Comparison of ENCODE assay signal across 8 cellular contexts in the genomic region with DNA sequence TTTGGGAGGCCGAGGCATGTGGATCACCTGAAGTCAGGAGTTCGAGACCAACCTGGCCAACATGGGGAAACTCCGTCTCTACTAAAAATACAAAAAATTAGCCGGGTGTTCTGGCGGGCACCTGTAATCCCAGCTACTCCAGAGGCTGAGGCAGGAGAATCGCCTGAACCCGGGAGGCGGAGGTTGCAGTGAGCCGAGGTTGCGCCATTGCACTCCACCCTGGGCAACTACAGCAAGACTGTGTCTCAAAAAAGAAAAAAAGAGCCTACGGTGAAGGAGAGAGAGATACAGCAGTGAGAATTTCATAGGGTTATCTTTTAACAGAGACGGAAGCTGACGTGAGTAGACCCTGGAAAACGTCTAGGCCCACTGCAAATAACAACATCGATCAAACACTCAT. TPM values are rescaled to one million over a fixed set of nuclear protein-coding genes. Genes with fewer than 3 reads are reported as not detected.
DNase-seq lines count a peak whose midpoint lies in the region; ATAC-seq, FAIRE-seq and TF ChIP-seq lines count a peak whose summit lies in the region.
"Not testable (repeated sequence)": the region's sequence is repeated elsewhere in the genome, so short reads cannot be mapped to it uniquely, and the experiment has no call there.

No MANE protein-coding gene starts in this region.

- H3K4me3 Mint-ChIP-seq in Caco-2 (ENCODE audit: unreplicated experiment) = peak overlapping the region; percentile 92
- H3K4me3 Mint-ChIP-seq in IgD-negative memory B cell = peak overlapping the region; percentile 85 to 99 (median 95)
- peak overlapping the region; percentile 90 for H3K4me3 Mint-ChIP-seq in activated naive CD4-positive, alpha-beta T cell treated with anti-CD3 and anti-CD28 coated beads for 36 hours
- H3K4me3 Mint-ChIP-seq in neural progenitor cell = peak overlapping the region; percentile 99

- H2AK5ac ChIP-seq in H1 (ENCODE audit: low read depth, low read length) = not testable (repeated sequence)

- not testable (repeated sequence) for H3K9me3 ChIP-seq in Caco-2; SK-N-MC (ENCODE audit: low read depth, low read length); H1 (ENCODE audit: insufficient read depth in 2 of 2, low read depth in 1 of 2, low read length in 1 of 2); iPS-20b (ENCODE audit: insufficient read depth, low read depth, low read length); neural progenitor cell (ENCODE audit: low read depth); upper lobe of right lung

- not testable (repeated sequence) for TF ChIP-seq RAD21 in H1 (IDR thresholded peaks at IDR 0.05 in 1 of 2, conservative IDR thresholded peaks at IDR 0.05 in 1 of 2; ENCODE audit: low read depth in 2 of 2, low read length in 2 of 2)

- H2BK15ac ChIP-seq in H1 (ENCODE audit: low read length) = not testable (repeated sequence)

- CTCF ChIA-PET in Caco-2 (lab: Charles Lee); activated naive CD4-positive, alpha-beta T cell treated with anti-CD3 and anti-CD28 coated beads for 36 hours (lab: Charles Lee); H1 (lab: Charles Lee; ENCODE audit: partially characterized antibody): not testable (repeated sequence)

- H3K79me1 ChIP-seq in H1 (ENCODE audit: low read depth, low read length) = not testable (repeated sequence)

- H3K4me2 ChIP-seq in H1 (ENCODE audit: insufficient read depth in 1 of 2, low read depth in 2 of 2, low read length in 2 of 2) = peak overlapping the region; percentile 76 to 77
- peak overlapping the region; percentile 88 for H3K4me2 ChIP-seq in neural progenitor cell

- DNase-seq in Caco-2; SK-N-MC (ENCODE audit: low read depth, low spot score); activated naive CD4-positive, alpha-beta T cell treated with anti-CD3 and anti-CD28 coated beads for 36 hours; H1 (ENCODE audit: low read depth in 1 of 2, low spot score in 2 of 2); neural progenitor cell (ENCODE audit: low spot score); upper lobe of right lung: not testable (repeated sequence)

- H3K27ac Mint-ChIP-seq in Caco-2 (ENCODE audit: unreplicated experiment) = peak overlapping the region; percentile 93
- not testable (repeated sequence) for H3K27ac Mint-ChIP-seq in IgD-negative memory B cell; activated naive CD4-positive, alpha-beta T cell treated with anti-CD3 and anti-CD28 coated beads for 36 hours; neural progenitor cell

- ATAC-seq in upper lobe of right lung = not testable (repeated sequence)

- peak overlapping the region; percentile 100 for H3K4me3 ChIP-seq in Caco-2 (ENCODE audit: low read depth, low read length)
- H3K4me3 ChIP-seq in SK-N-MC = peak overlapping the region; percentile 80
- H3K4me3 ChIP-seq in H1 (ENCODE audit: extremely low read depth in 1 of 4, insufficient read depth in 2 of 4, low read depth in 3 of 4, low read length in 4 of 4) = peak overlapping the region in 2 of 4 experiments; percentile 84 to 97; a peak in 5 of 8 replicates
- peak overlapping the region; percentile 89 for H3K4me3 ChIP-seq in iPS-20b (ENCODE audit: low read length)
- peak overlapping the region; percentile 67 for H3K4me3 ChIP-seq in neural progenitor cell
- peak overlapping the region; percentile 97 for H3K4me3 ChIP-seq in upper lobe of right lung

- not testable (repeated sequence) for H3K27ac ChIP-seq in SK-N-MC; H1 (ENCODE audit: low read depth, low read length); iPS-20b (ENCODE audit: low read length); neural progenitor cell; upper lobe of right lung

- H3K14ac ChIP-seq in H1 (ENCODE audit: insufficient read length) = not testable (repeated sequence)

- not testable (repeated sequence) for H3K36me3 ChIP-seq in Caco-2 (ENCODE audit: control insufficient read depth, insufficient read depth, low read length); H1 (ENCODE audit: control insufficient read depth in 2 of 4, insufficient read depth in 4 of 4, low read length in 3 of 4); neural progenitor cell; upper lobe of right lung
- peaks cover 58% of the 10 kb centered on the region for H3K36me3 ChIP-seq in SK-N-MC (ENCODE audit: insufficient read depth, low read length)
- H3K36me3 ChIP-seq in iPS-20b (ENCODE audit: insufficient read depth, low read depth, low read length) = peaks cover 36% of the 10 kb centered on the region

- H2BK12ac ChIP-seq in H1 (ENCODE audit: low read depth, low read length) = not testable (repeated sequence)

- not testable (repeated sequence) for H3K27me3 Mint-ChIP-seq in Caco-2 (ENCODE audit: insufficient read depth, unreplicated experiment); IgD-negative memory B cell; activated naive CD4-positive, alpha-beta T cell treated with anti-CD3 and anti-CD28 coated beads for 36 hours (ENCODE audit: low read depth); neural progenitor cell (ENCODE audit: insufficient read depth, low read depth)

- H3K9me3 Mint-ChIP-seq in Caco-2 (ENCODE audit: unreplicated experiment); IgD-negative memory B cell; activated naive CD4-positive, alpha-beta T cell treated with anti-CD3 and anti-CD28 coated beads for 36 hours: not testable (repeated sequence)
- peaks cover 30% of the 10 kb centered on the region for H3K9me3 Mint-ChIP-seq in neural progenitor cell

- BruUV-seq in Caco-2 (replicated peaks; lab: Mats Ljungman, UMichigan) = not testable (repeated sequence)

- H2BK120ac ChIP-seq in H1 (replicated peaks; ENCODE audit: low read depth, low read length) = not testable (repeated sequence)

- not testable (repeated sequence) for H3K18ac ChIP-seq in H1 (ENCODE audit: extremely low read depth, low read length)

- H3K56ac ChIP-seq in H1 (replicated peaks; ENCODE audit: insufficient read length, low read depth, low read length) = not testable (repeated sequence)

- TF ChIP-seq CTCF in Caco-2 (IDR thresholded peaks at IDR 0.05; ENCODE audit: insufficient read depth in 1 of 2, low read depth in 1 of 2, low read length in 1 of 2, severe bottlenecking in 1 of 2, unreplicated experiment in 1 of 2); H1 (IDR thresholded peaks at IDR 0.05; ENCODE audit: control extremely low read depth in 1 of 3, insufficient read depth in 1 of 3, low read depth in 1 of 3, low read length in 3 of 3); neural progenitor cell (IDR thresholded peaks at IDR 0.05); upper lobe of right lung (IDR thresholded peaks at IDR 0.05): not testable (repeated sequence)

- intact Hi-C loops in Caco-2 (cut with micrococcal nuclease; ENCODE audit: unreplicated experiment); upper lobe of right lung (cut with DNase I): not testable (repeated sequence)
- intact Hi-C loops in activated naive CD4-positive, alpha-beta T cell treated with anti-CD3 and anti-CD28 coated beads for 36 hours (cut with micrococcal nuclease) = loop anchor here (2.0 to 5.0 kb wide), 3 partner anchors 983 to 1435 kb away; a partner anchor contains a TSS

- H3K4me1 Mint-ChIP-seq in Caco-2 (ENCODE audit: low read depth, unreplicated experiment) = not testable (repeated sequence)
- H3K4me1 Mint-ChIP-seq in IgD-negative memory B cell = peaks cover 26 to 41% (median 28%) of the 10 kb centered on the region in 3 donors
- peaks cover 39% of the 10 kb centered on the region for H3K4me1 Mint-ChIP-seq in activated naive CD4-positive, alpha-beta T cell treated with anti-CD3 and anti-CD28 coated beads for 36 hours (ENCODE audit: low read depth)
- H3K4me1 Mint-ChIP-seq in neural progenitor cell = peaks cover 22% of the 10 kb centered on the region

- not testable (repeated sequence) for H3K4me1 ChIP-seq in Caco-2; H1 (replicated peaks in 1 of 4; ENCODE audit: control insufficient read depth in 3 of 4, insufficient read depth in 4 of 4, low read length in 3 of 4); iPS-20b (ENCODE audit: insufficient read depth, low read length)
- H3K4me1 ChIP-seq in neural progenitor cell = peaks cover 26% of the 10 kb centered on the region
- peaks cover 10% of the 10 kb centered on the region for H3K4me1 ChIP-seq in upper lobe of right lung

- not testable (repeated sequence) for H4K8ac ChIP-seq in H1 (ENCODE audit: extremely low read depth, insufficient read depth, low read length)

- H3F3A ChIP-seq in neural progenitor cell (ENCODE audit: low read depth) = not testable (repeated sequence)

- TF ChIP-seq POLR2A in H1 (IDR thresholded peaks at IDR 0.05; ENCODE audit: control extremely low read depth in 1 of 2, low read depth in 2 of 2, low read length in 2 of 2) = not testable (repeated sequence)

- H3K36me3 Mint-ChIP-seq in Caco-2 (ENCODE audit: insufficient read depth, unreplicated experiment) = peaks cover 33% of the 10 kb centered on the region
- H3K36me3 Mint-ChIP-seq in IgD-negative memory B cell = not testable (repeated sequence)
- peaks cover 35% of the 10 kb centered on the region for H3K36me3 Mint-ChIP-seq in activated naive CD4-positive, alpha-beta T cell treated with anti-CD3 and anti-CD28 coated beads for 36 hours (ENCODE audit: low read depth)
- H3K36me3 Mint-ChIP-seq in neural progenitor cell = peaks cover 44% of the 10 kb centered on the region

- H3K4ac ChIP-seq in H1 (replicated peaks; ENCODE audit: insufficient read length, low read depth, low read length) = not testable (repeated sequence)

- not testable (repeated sequence) for FAIRE-seq in H1 (lab: Jason Lieb, UNC)

- not testable (repeated sequence) for H3K27me3 ChIP-seq in Caco-2 (replicated peaks; ENCODE audit: control insufficient read depth, insufficient read depth, low read length); H1 (replicated peaks in 1 of 4; ENCODE audit: control insufficient read depth in 3 of 4, extremely low read depth in 1 of 4, insufficient read depth in 3 of 4, low read length in 3 of 4); iPS-20b (ENCODE audit: insufficient read depth, low read length); neural progenitor cell; upper lobe of right lung

- H4K20me1 ChIP-seq in H1 (replicated peaks in 1 of 2; ENCODE audit: control insufficient read depth in 1 of 2, insufficient read depth in 2 of 2, low read length in 2 of 2) = not testable (repeated sequence)
- H4K20me1 ChIP-seq in neural progenitor cell (ENCODE audit: low read depth) = peaks cover 14% of the 10 kb centered on the region

- not testable (repeated sequence) for H2BK5ac ChIP-seq in H1 (ENCODE audit: low read depth, low read length)

- POLR2A ChIA-PET in Caco-2 (lab: Charles Lee); H1 (lab: Charles Lee; ENCODE audit: partially characterized antibody): not testable (repeated sequence)

- H3K23me2 ChIP-seq in H1 (ENCODE audit: low read depth, low read length) = peaks cover 10% of the 10 kb centered on the region

- WGBS in H1 (ENCODE audit: extremely low coverage in 1 of 2, insufficient coverage in 1 of 2, insufficient read length in 1 of 2, insufficient replicate concordance in 2 of 2, low coverage in 1 of 2, low lambda C conversion rate in 2 of 2, missing lambda C conversion rate in 1 of 2), 2 experiments = 94% methylated on average over 15 of the region's 15 CpGs; no CpG with 5 or more reads in 1 of the 2 experiments

- not testable (repeated sequence) for TF ChIP-seq EP300 in H1 (IDR thresholded peaks at IDR 0.05; ENCODE audit: borderline replicate concordance in 1 of 2, low read depth in 2 of 2, low read length in 2 of 2)

- not testable (repeated sequence) for H4K5ac ChIP-seq in H1 (ENCODE audit: insufficient read length, low read depth, low read length)

- H3K9ac ChIP-seq in SK-N-MC (ENCODE audit: insufficient read length) = peak overlapping the region; percentile 75
- H3K9ac ChIP-seq in H1 (replicated peaks in 1 of 4; ENCODE audit: extremely low read depth in 1 of 4, low read depth in 3 of 4, low read length in 3 of 4); iPS-20b (ENCODE audit: low read depth, low read length); neural progenitor cell: not testable (repeated sequence)

- H3K79me2 ChIP-seq in H1 (ENCODE audit: control insufficient read depth in 1 of 2, insufficient read depth in 2 of 2, low read length in 2 of 2) (peaks cover 0 to 79% of the 10 kb centered on the region in 2 experiments; a peak in 3 of 4 replicates), neural progenitor cell (ENCODE audit: low read depth) (peaks cover 92% of the 10 kb centered on the region)

- H2BK20ac ChIP-seq in H1 (ENCODE audit: low read length) = not testable (repeated sequence)

- H3K23ac ChIP-seq in H1 (ENCODE audit: insufficient read length) = not testable (repeated sequence)

- not testable (repeated sequence) for H4K91ac ChIP-seq in H1 (replicated peaks; ENCODE audit: insufficient read length, low read length)

- H2AFZ ChIP-seq in H1 (ENCODE audit: low read length); neural progenitor cell (replicated peaks): not testable (repeated sequence)

RNA-seq across cellular contexts. Expression of a gene that starts 1.2 kb away (rescaled TPM):
- total RNA-seq in Caco-2 (2022) (20.1 and 22.9 TPM in 2 replicates), neural progenitor cell (ENCODE audit: low replicate concordance) (63.5 and 80.3 TPM in 2 replicates), upper lobe of right lung (8.3 TPM)
- polyA plus RNA-seq in IgD-negative memory B cell (7.2 TPM), H1 (2011; rRNA removed) (3.1 and 8.8 TPM in 2 replicates)
- total RNA-seq in activated naive CD4-positive, alpha-beta T cell treated with anti-CD3 and anti-CD28 coated beads for 36 hours = 10 to 100 TPM; 32.4 to 32.9 TPM
- total RNA-seq in H1 (2021; fragmentation: NEBNext Ultra II Directional; extraction: Animal tissue kit (Norgen Biotek cat#: 25700)) = 23.1 and 25.2 TPM in 2 replicates
- polyA plus RNA-seq in H1 (2011; cell fraction: cytosol; rRNA removed) = 9.3 TPM
- 1.3 TPM for polyA plus RNA-seq in H1 (2011; cell fraction: nucleus; rRNA removed)
- polyA plus RNA-seq in H1 (2012, experiment 1 of 2) = 5.5 to 19.9 TPM (median 5.9 TPM) in 4 replicates
- polyA plus RNA-seq in H1 (2012, experiment 2 of 2) = 4.7 TPM
- 18.7 TPM for polyA plus RNA-seq in H1 (2013, experiment 1 of 2)
- polyA plus RNA-seq in H1 (2013, experiment 2 of 2) = 16.7 TPM
- polyA minus RNA-seq in H1 (2011; rRNA and poly(A)+ RNA removed) = 1.3 and 2.0 TPM in 2 replicates
- polyA minus RNA-seq in H1 (2011; cell fraction: cytosol; rRNA and poly(A)+ RNA removed) = 1.8 TPM
- 4.7 TPM for polyA minus RNA-seq in H1 (2011; cell fraction: nucleus; rRNA and poly(A)+ RNA removed)

RNA-seq across cellular contexts. Expression of a gene that starts 1.5 kb away (rescaled TPM):
- total RNA-seq in Caco-2 (2022) (25.8 and 27.5 TPM in 2 replicates), neural progenitor cell (ENCODE audit: low replicate concordance) (51.9 and 52.0 TPM in 2 replicates), upper lobe of right lung (3.0 TPM)
- polyA plus RNA-seq in IgD-negative memory B cell (9.8 TPM), H1 (2011; rRNA removed) (2.6 and 4.9 TPM in 2 replicates)
- total RNA-seq in activated naive CD4-positive, alpha-beta T cell treated with anti-CD3 and anti-CD28 coated beads for 36 hours = 10 to 100 TPM; 17.3 to 19.5 TPM
- 12.9 and 15.6 TPM in 2 replicates for total RNA-seq in H1 (2021; fragmentation: NEBNext Ultra II Directional; extraction: Animal tissue kit (Norgen Biotek cat#: 25700))
- 5.4 TPM for polyA plus RNA-seq in H1 (2011; cell fraction: cytosol; rRNA removed)
- 2.9 TPM for polyA plus RNA-seq in H1 (2011; cell fraction: nucleus; rRNA removed)
- 8.0 to 10.9 TPM (median 8.6 TPM) in 4 replicates for polyA plus RNA-seq in H1 (2012, experiment 1 of 2)
- 0.60 TPM for polyA plus RNA-seq in H1 (2012, experiment 2 of 2)
- 8.9 TPM for polyA plus RNA-seq in H1 (2013, experiment 1 of 2)
- 9.3 TPM for polyA plus RNA-seq in H1 (2013, experiment 2 of 2)
- 6.9 and 8.3 TPM in 2 replicates for polyA minus RNA-seq in H1 (2011; rRNA and poly(A)+ RNA removed)
- 5.6 TPM for polyA minus RNA-seq in H1 (2011; cell fraction: cytosol; rRNA and poly(A)+ RNA removed)
- polyA minus RNA-seq in H1 (2011; cell fraction: nucleus; rRNA and poly(A)+ RNA removed) = 10.6 TPM

RNA-seq across cellular contexts. Expression of a gene that starts 55.5 kb away (rescaled TPM):
- total RNA-seq in Caco-2 (2022) = 37.6 and 38.4 TPM in 2 replicates
- polyA plus RNA-seq in IgD-negative memory B cell = 16.3 TPM
- total RNA-seq in activated naive CD4-positive, alpha-beta T cell treated with anti-CD3 and anti-CD28 coated beads for 36 hours = 10 to 100 TPM; 47.7 to 48.9 TPM
- 38.4 and 39.9 TPM in 2 replicates for total RNA-seq in H1 (2021; fragmentation: NEBNext Ultra II Directional; extraction: Animal tissue kit (Norgen Biotek cat#: 25700))
- polyA plus RNA-seq in H1 (2011; rRNA removed) = 10.8 and 20.3 TPM in 2 replicates
- 15.8 TPM for polyA plus RNA-seq in H1 (2011; cell fraction: cytosol; rRNA removed)
- 26.4 TPM for polyA plus RNA-seq in H1 (2011; cell fraction: nucleus; rRNA removed)
- 15.4 to 28.3 TPM (median 20.4 TPM) in 4 replicates for polyA plus RNA-seq in H1 (2012, experiment 1 of 2)
- 1.5 TPM for polyA plus RNA-seq in H1 (2012, experiment 2 of 2)
- polyA plus RNA-seq in H1 (2013, experiment 1 of 2) = 26.8 TPM
- 25.1 TPM for polyA plus RNA-seq in H1 (2013, experiment 2 of 2)
- 19.2 and 25.5 TPM in 2 replicates for polyA minus RNA-seq in H1 (2011; rRNA and poly(A)+ RNA removed)
- polyA minus RNA-seq in H1 (2011; cell fraction: cytosol; rRNA and poly(A)+ RNA removed) = 24.8 TPM
- 27.4 TPM for polyA minus RNA-seq in H1 (2011; cell fraction: nucleus; rRNA and poly(A)+ RNA removed)
- total RNA-seq in neural progenitor cell (ENCODE audit: low replicate concordance) = 39.1 and 62.0 TPM in 2 replicates
- 30.2 TPM for total RNA-seq in upper lobe of right lung

RNA-seq across cellular contexts. Expression of a gene that starts 55.7 kb away (rescaled TPM):
- total RNA-seq in Caco-2 (2022) (13.4 and 18.6 TPM in 2 replicates), neural progenitor cell (ENCODE audit: low replicate concordance) (23.5 and 44.8 TPM in 2 replicates), upper lobe of right lung (28.3 TPM)
- polyA plus RNA-seq in IgD-negative memory B cell (15.0 TPM), H1 (2011; rRNA removed) (0.49 and 1.1 TPM in 2 replicates)
- 10 to 100 TPM; 19.5 to 23.5 TPM for total RNA-seq in activated naive CD4-positive, alpha-beta T cell treated with anti-CD3 and anti-CD28 coated beads for 36 hours
- 11.2 and 13.2 TPM in 2 replicates for total RNA-seq in H1 (2021; fragmentation: NEBNext Ultra II Directional; extraction: Animal tissue kit (Norgen Biotek cat#: 25700))
- 2.2 TPM for polyA plus RNA-seq in H1 (2011; cell fraction: cytosol; rRNA removed)
- 1.00 TPM for polyA plus RNA-seq in H1 (2011; cell fraction: nucleus; rRNA removed)
- 3.0 to 11.5 TPM (median 4.1 TPM) in 4 replicates for polyA plus RNA-seq in H1 (2012, experiment 1 of 2)
- polyA plus RNA-seq in H1 (2012, experiment 2 of 2) = 0.51 TPM
- 6.3 TPM for polyA plus RNA-seq in H1 (2013, experiment 1 of 2)
- polyA plus RNA-seq in H1 (2013, experiment 2 of 2) = 6.7 TPM
- 2.3 and 3.2 TPM in 2 replicates for polyA minus RNA-seq in H1 (2011; rRNA and poly(A)+ RNA removed)
- 4.0 TPM for polyA minus RNA-seq in H1 (2011; cell fraction: cytosol; rRNA and poly(A)+ RNA removed)
- polyA minus RNA-seq in H1 (2011; cell fraction: nucleus; rRNA and poly(A)+ RNA removed) = 13.7 TPM
